Comparison of ENCODE assay signal across 9 cellular contexts in genomic region chr11:57566564-57567209, GRCh38. TPM values are rescaled to one million over a fixed set of nuclear protein-coding genes. Genes with fewer than 3 reads are reported as not detected.
A peak's percentile ranks its signal among the peaks of the same experiment; 100 is the strongest.
DNase-seq lines count a peak whose midpoint lies in the region; ATAC-seq and TF ChIP-seq lines count a peak whose summit lies in the region.
"Had no signal": no experiment of that assay in that cellular context is flagged by ENCODE, and none has a peak within 500 bp of the region (broad histone marks: within the 10 kb centered on the region; RNA-seq: fewer than 3 reads in every experiment).

No MANE protein-coding gene starts in this region.

- no peaks in the 10 kb centered on the region for H3K36me3 ChIP-seq in brain microvascular endothelial cell (replicated peaks)
- H3K36me3 ChIP-seq in mucosa of rectum (ENCODE audit: control insufficient read depth in 2 of 2, insufficient read depth in 2 of 2, low read length in 2 of 2), result no peaks in the 10 kb centered on the region

- ATAC-seq in left lobe of liver, result no peak
- ATAC-seq in GM18511 (IDR thresholded peaks at IDR 0.05; ENCODE audit: unreplicated experiment), result no peak

- no peaks in the 10 kb centered on the region for H3K27me3 ChIP-seq in brain microvascular endothelial cell (replicated peaks)
- no peaks in the 10 kb centered on the region for H3K27me3 ChIP-seq in mucosa of rectum (ENCODE audit: control insufficient read depth in 2 of 2, insufficient read depth in 2 of 2, low read length in 2 of 2)

- DNase-seq in AG20443 (ENCODE audit: low spot score) (peak; percentile 20), brain microvascular endothelial cell (no peak), NCI-H1105 (lab: John Stamatoyannopoulos, UW) (no peak), left lobe of liver (ENCODE audit: low spot score) (no peak), NCI-H2196 (lab: John Stamatoyannopoulos, UW; ENCODE audit: unreplicated experiment) (no peak)
- no peak for DNase-seq in Jurkat, Clone E6-1 (ENCODE audit: low read depth, low spot score)

- H3K9ac ChIP-seq in mucosa of rectum (ENCODE audit: low read depth in 1 of 2, low read length in 2 of 2), result peak overlapping the region; percentile 74 to 79

- in situ Hi-C loops in brain microvascular endothelial cell (cut with HindIII; ENCODE audit: low pct_ligation_motif_present, low sequenced_read_pairs), result loop anchor here (10.0 kb wide), 1 partner anchor 78 kb away; the partner anchor contains the start of gene YPEL4

- H3K9me3 ChIP-seq in mucosa of rectum (ENCODE audit: control insufficient read depth in 2 of 2, low read length in 2 of 2), result no peaks in the 10 kb centered on the region

- peaks cover 0 to 15% of the 10 kb centered on the region in 2 donors for H3K4me1 ChIP-seq in mucosa of rectum (ENCODE audit: control insufficient read depth in 2 of 2, insufficient read depth in 2 of 2, low read length in 2 of 2)

- no peak for TF ChIP-seq CTCF in brain microvascular endothelial cell (IDR thresholded peaks at IDR 0.05; ENCODE audit: low read depth, low read length, missing control alignments)

- peak overlapping the region; percentile 89 for H3K4me3 ChIP-seq in Jurkat, Clone E6-1 (ENCODE audit: low read length)
- H3K4me3 ChIP-seq in brain microvascular endothelial cell (ENCODE audit: low read depth, low read length) (peak overlapping the region; percentile 83), mucosa of rectum (ENCODE audit: low read length in 2 of 2) (peak overlapping the region; percentile 87 to 91)

- H3K27ac ChIP-seq in brain microvascular endothelial cell (no peak overlapping the region), mucosa of rectum (ENCODE audit: low read depth in 2 of 2, low read length in 2 of 2) (peak overlapping the region; percentile 83 to 84)

RNA-seq across cellular contexts. Expression of gene UBE2L6, which starts 0.8 kb away (rescaled TPM):
- polyA plus RNA-seq in Jurkat, Clone E6-1 (2012; ENCODE audit: insufficient read depth, insufficient read length), result 87.5 TPM
- total RNA-seq in left lobe of liver, result 53.0 TPM

RNA-seq across cellular contexts. Expression of gene SMTNL1, which starts 29.3 kb away (rescaled TPM):
- polyA plus RNA-seq in Jurkat, Clone E6-1 (2012; ENCODE audit: insufficient read depth, insufficient read length), result not detected
- total RNA-seq in left lobe of liver, result not detected
- total RNA-seq: glomerular endothelial cell had no signal

RNA-seq across cellular contexts. Expression of gene SERPING1, which starts 30.8 kb away (rescaled TPM):
- polyA plus RNA-seq in Jurkat, Clone E6-1 (2012; ENCODE audit: insufficient read depth, insufficient read length), result not detected
- total RNA-seq in left lobe of liver, result 1,854 TPM

RNA-seq across cellular contexts. Expression of gene TIMM10, which starts 36.1 kb away (rescaled TPM):
- 229 TPM for polyA plus RNA-seq in Jurkat, Clone E6-1 (2012; ENCODE audit: insufficient read depth, insufficient read length)
- 39.3 TPM for total RNA-seq in left lobe of liver

RNA-seq across cellular contexts. Expression of gene SLC43A1, which starts 51.2 kb away (rescaled TPM):
- polyA plus RNA-seq in Jurkat, Clone E6-1 (2012; ENCODE audit: insufficient read depth, insufficient read length), result 23.7 TPM
- 115 TPM for total RNA-seq in left lobe of liver
